Comparison of ENCODE assay signal across 12 cellular contexts in the genomic region with DNA sequence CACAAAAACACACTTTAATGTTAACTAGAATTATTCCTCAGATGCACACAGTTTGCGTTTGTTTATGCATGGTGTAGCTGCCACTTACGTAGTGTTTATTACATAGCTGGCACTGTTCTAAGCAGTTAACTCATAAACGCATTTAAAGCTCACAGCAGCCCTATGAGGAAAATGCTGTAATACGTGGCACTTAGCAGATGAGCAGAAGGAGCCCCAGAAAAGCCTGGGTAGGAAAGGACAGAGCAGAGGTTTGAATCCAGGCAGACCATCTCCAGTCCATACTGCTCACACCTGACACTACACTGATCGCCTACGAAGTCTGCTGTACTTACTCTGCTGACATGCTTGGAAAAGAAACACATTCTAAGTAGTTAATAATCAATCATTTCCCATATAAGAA.
DNase-seq lines count a peak whose midpoint lies in the region; ATAC-seq and TF ChIP-seq lines count a peak whose summit lies in the region.
"Had no signal": no experiment of that assay in that cellular context is flagged by ENCODE, and none has a peak within 500 bp of the region (broad histone marks: within the 10 kb centered on the region; RNA-seq: fewer than 3 reads in every experiment).

No MANE protein-coding gene starts in this region.

- H3K9me3 ChIP-seq in CD4-positive, CD25-positive, alpha-beta regulatory T cell (ENCODE audit: control insufficient read depth in 2 of 2, low read length in 2 of 2), result no peaks in the 10 kb centered on the region
- no peaks in the 10 kb centered on the region for H3K9me3 ChIP-seq in SJSA1 (replicated peaks)
- H3K9me3 ChIP-seq in hepatocyte (ENCODE audit: low read depth), result no peaks in the 10 kb centered on the region
- no peaks in the 10 kb centered on the region for H3K9me3 ChIP-seq in gastrocnemius medialis

- peaks cover 51 to 86% (median 57%) of the 10 kb centered on the region in 4 donors for H3K4me1 Mint-ChIP-seq in CD4-positive, CD25-positive, alpha-beta regulatory T cell

- TF ChIP-seq CTCF in hepatocyte (IDR thresholded peaks at IDR 0.05; ENCODE audit: poor library complexity) (no peak), gastrocnemius medialis (IDR thresholded peaks at IDR 0.05 in 4 of 5, conservative IDR thresholded peaks at IDR 0.05 in 1 of 5) (no peak)

- in situ Hi-C loops in gastrocnemius medialis (cut with MboI; ENCODE audit: low sequenced_read_pairs in 4 of 4), result loop anchor here in 1 of 4 donors (10.0 kb wide), 1 partner anchor 98 kb away; no protein-coding TSS in a partner anchor

- no peaks in the 10 kb centered on the region for H3K79me2 ChIP-seq in hepatocyte

- H2AFZ ChIP-seq in hepatocyte, result no peak overlapping the region

- H3K4me2 ChIP-seq in hepatocyte, result peak overlapping the region; percentile 54
- H3K4me2 ChIP-seq: BLaER1 had no signal

- H3K36me3 Mint-ChIP-seq in CD4-positive, CD25-positive, alpha-beta regulatory T cell, result peaks cover 67% of the 10 kb centered on the region

- H3K27ac Mint-ChIP-seq in CD4-positive, CD25-positive, alpha-beta regulatory T cell, result peak overlapping the region; percentile 37 to 78 (median 56)
- H3K27ac Mint-ChIP-seq: nephron progenitor cell had no signal

- peaks cover 2% of the 10 kb centered on the region for H4K20me1 ChIP-seq in hepatocyte (ENCODE audit: insufficient read depth, poor library complexity, severe bottlenecking)

- intact Hi-C loops in gastrocnemius medialis (cut with DNase I; ENCODE audit: low total_unique reads), result no loop called here

- no peak overlapping the region for H3K27ac ChIP-seq in CD4-positive, CD25-positive, alpha-beta regulatory T cell (ENCODE audit: insufficient read depth, low read length, poor library complexity, severe bottlenecking)
- H3K27ac ChIP-seq in SJSA1 (peak overlapping the region; percentile 90), hepatocyte (peak overlapping the region; percentile 38), gastrocnemius medialis (peak overlapping the region; percentile 39 to 73 (median 56))
- H3K27ac ChIP-seq: BLaER1 had no signal

- H3K9me2 ChIP-seq in hepatocyte (replicated peaks; ENCODE audit: insufficient read depth), result no peaks in the 10 kb centered on the region

- H3K4me1 ChIP-seq in CD4-positive, CD25-positive, alpha-beta regulatory T cell (ENCODE audit: control insufficient read depth, insufficient read depth, low read length, poor library complexity, severe bottlenecking), result peaks cover 21% of the 10 kb centered on the region
- H3K4me1 ChIP-seq in SJSA1 (replicated peaks) (peaks cover 38% of the 10 kb centered on the region), hepatocyte (ENCODE audit: insufficient read depth) (no peaks in the 10 kb centered on the region), gastrocnemius medialis (peaks cover 23 to 30% of the 10 kb centered on the region in 2 donors)
- H3K4me1 ChIP-seq: BLaER1 had no signal

- no peaks in the 10 kb centered on the region for H3K27me3 ChIP-seq in CD4-positive, CD25-positive, alpha-beta regulatory T cell (ENCODE audit: control insufficient read depth, insufficient read depth, low read length)
- H3K27me3 ChIP-seq in SJSA1 (replicated peaks) (no peaks in the 10 kb centered on the region), hepatocyte (no peaks in the 10 kb centered on the region), gastrocnemius medialis (no peaks in the 10 kb centered on the region)
- H3K27me3 ChIP-seq: BLaER1 had no signal

- DNase-seq in CD4-positive, CD25-positive, alpha-beta regulatory T cell, result no peak
- DNase-seq in SJSA1 (ENCODE audit: low read depth in 1 of 2, low spot score in 2 of 2) (no peak), hepatocyte (ENCODE audit: low spot score) (no peak), gastrocnemius medialis (no peak), SKM-1 (lab: John Stamatoyannopoulos, UW; ENCODE audit: unreplicated experiment) (no peak), HT-29 (ENCODE audit: low spot score) (no peak), nucleus accumbens (lab: John Stamatoyannopoulos, UW) (no peak)
- DNase-seq: NCI-H146, NCI-H510A treated with DMSO at 0.1 percent for 48 hours, nephron progenitor cell had no signal

- H3K9me3 Mint-ChIP-seq in CD4-positive, CD25-positive, alpha-beta regulatory T cell, result peaks cover 0 to 7% (median 0%) of the 10 kb centered on the region in 7 donors

- TF ChIP-seq POLR2A in gastrocnemius medialis (IDR thresholded peaks at IDR 0.05), result no peak

- H3K36me3 ChIP-seq in CD4-positive, CD25-positive, alpha-beta regulatory T cell (ENCODE audit: control insufficient read depth, insufficient read depth, low read length), result peaks cover 8% of the 10 kb centered on the region
- H3K36me3 ChIP-seq in SJSA1 (no peaks in the 10 kb centered on the region), hepatocyte (replicated peaks; ENCODE audit: insufficient read depth, low read depth) (no peaks in the 10 kb centered on the region), gastrocnemius medialis (no peaks in the 10 kb centered on the region)

- no peak overlapping the region for H3K4me3 ChIP-seq in CD4-positive, CD25-positive, alpha-beta regulatory T cell (ENCODE audit: low read depth, low read length)
- H3K4me3 ChIP-seq in SJSA1 (no peak overlapping the region), hepatocyte (no peak overlapping the region), gastrocnemius medialis (peak overlapping the region; percentile 1 to 18 (median 11))
- H3K4me3 ChIP-seq: BLaER1 had no signal

- WGBS in hepatocyte (ENCODE audit: low lambda C conversion rate, missing lambda C conversion rate), result 78% methylated on average over 6 of the region's 6 CpGs

- no peak for ATAC-seq in CD4-positive, CD25-positive, alpha-beta regulatory T cell (ENCODE audit: low read depth in 2 of 2)
- ATAC-seq in gastrocnemius medialis, result peak; percentile 38 to 59
- no peak for ATAC-seq in GM19395 (IDR thresholded peaks at IDR 0.05; ENCODE audit: unreplicated experiment)

- H3K4me3 Mint-ChIP-seq in CD4-positive, CD25-positive, alpha-beta regulatory T cell, result peak overlapping the region in 2 of 4 donors; percentile 51
- H3K4me3 Mint-ChIP-seq: nephron progenitor cell had no signal

- H3K27me3 Mint-ChIP-seq in CD4-positive, CD25-positive, alpha-beta regulatory T cell, result no peaks in the 10 kb centered on the region

Comparison
In these comparisons a context has a peak if more than half of its experiments do, and no peak if none do; other contexts are left out.
1. ATAC-seq: peak in gastrocnemius medialis (2 of 2); none in CD4-positive, CD25-positive, alpha-beta regulatory T cell (0 of 2) and GM19395 (single experiment).
2. H3K4me3 ChIP-seq: peak in gastrocnemius medialis (4 of 4); none in CD4-positive, CD25-positive, alpha-beta regulatory T cell (single experiment), SJSA1 (single experiment) and hepatocyte (single experiment).